8 cellular contexts compared by ENCODE assay signal in the genomic region with DNA sequence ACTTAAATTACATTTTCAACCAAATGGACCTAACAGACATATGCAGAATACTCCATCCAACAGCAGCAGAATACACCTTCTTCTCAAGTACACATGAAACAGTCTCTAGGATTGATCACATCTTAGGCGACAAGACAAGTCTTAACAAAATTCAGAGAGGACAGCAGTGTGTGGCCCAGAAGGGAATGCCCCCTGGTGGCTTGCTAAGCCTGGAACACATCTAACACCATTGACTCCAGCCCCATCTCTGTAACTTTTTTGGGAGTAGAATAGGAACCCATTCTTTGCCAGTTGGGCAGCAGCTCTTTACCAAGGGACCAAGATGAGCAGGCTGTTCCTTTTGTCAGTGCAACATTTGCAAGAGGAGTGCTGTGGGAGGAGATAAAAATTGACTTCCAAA.
DNase-seq lines count a peak whose midpoint lies in the region; ATAC-seq and TF ChIP-seq lines count a peak whose summit lies in the region.

No MANE protein-coding gene starts in this region.

- H3K4me3 Mint-ChIP-seq in CD4-positive, alpha-beta T cell: no peak overlapping the region

- no peaks in the 10 kb centered on the region for H3K27me3 ChIP-seq in CD4-positive, alpha-beta T cell (ENCODE audit: control insufficient read depth, insufficient read depth, low read length)
- H3K27me3 ChIP-seq in gastroesophageal sphincter: no peaks in the 10 kb centered on the region

- peak; percentile 81 for ATAC-seq in CD4-positive, alpha-beta T cell (ENCODE audit: poor library complexity)
- peak; percentile 94 for ATAC-seq in GM19351 (IDR thresholded peaks at IDR 0.05; ENCODE audit: unreplicated experiment)
- peak; percentile 34 for ATAC-seq in gastroesophageal sphincter
- no peak for ATAC-seq in HG02938 (IDR thresholded peaks at IDR 0.05; ENCODE audit: unreplicated experiment)

- H3K36me3 ChIP-seq in gastroesophageal sphincter: no peaks in the 10 kb centered on the region

- 40 to 63% methylated on average over 1 of the region's 1 CpG for WGBS in gastroesophageal sphincter (ENCODE audit: low coverage in 1 of 2), 2 donors

- DNase-seq in CD4-positive, alpha-beta T cell: peak; percentile 15 to 45 (median 32)
- DNase-seq in HT1080 (ENCODE audit: low read depth): peak; percentile 40
- peak; percentile 35 for DNase-seq in activated T-cell treated with anti-CD3 and anti-CD28 coated beads for 24 hours (ENCODE audit: low read depth)
- DNase-seq in smooth muscle cell of the brain vasculature (ENCODE audit: low read depth, low spot score): peak; percentile 1
- no peak for DNase-seq in GOT3 (lab: John Stamatoyannopoulos, UW)

- H3K4me1 ChIP-seq in gastroesophageal sphincter: peaks cover 0 to 6% (median 0%) of the 10 kb centered on the region in 3 donors

- no peaks in the 10 kb centered on the region for H3K36me3 Mint-ChIP-seq in CD4-positive, alpha-beta T cell (ENCODE audit: low read depth)

- TF ChIP-seq CTCF in CD4-positive, alpha-beta T cell (IDR thresholded peaks at IDR 0.05): peak; percentile 42
- TF ChIP-seq CTCF in gastroesophageal sphincter (IDR thresholded peaks at IDR 0.05): peak in 1 of 4 experiments; percentile 42

- no peak for TF ChIP-seq POLR2A in gastroesophageal sphincter (IDR thresholded peaks at IDR 0.05)

- CTCF ChIA-PET in CD4-positive, alpha-beta T cell (lab: Charles Lee): interaction anchor here (0.6 kb wide), 1 partner anchor 23 kb away, joined by 3 read pairs; no protein-coding TSS in a partner anchor

- H3K9me3 ChIP-seq in CD4-positive, alpha-beta T cell (ENCODE audit: control insufficient read depth, low read length): no peaks in the 10 kb centered on the region
- no peaks in the 10 kb centered on the region for H3K9me3 ChIP-seq in gastroesophageal sphincter

- H3K27ac Mint-ChIP-seq in CD4-positive, alpha-beta T cell: no peak overlapping the region

- intact Hi-C loops in CD4-positive, alpha-beta T cell (cut with DNase I, micrococcal nuclease): loop anchor here (1.0 kb wide), 3 partner anchors 216 to 251 kb away; a partner anchor contains a TSS

- H3K4me1 Mint-ChIP-seq in CD4-positive, alpha-beta T cell (ENCODE audit: low read depth): peaks cover 49% of the 10 kb centered on the region

- POLR2A ChIA-PET in CD4-positive, alpha-beta T cell (lab: Charles Lee): no interaction called here

- H3K27ac ChIP-seq in CD4-positive, alpha-beta T cell (ENCODE audit: low read depth, low read length): no peak overlapping the region
- H3K27ac ChIP-seq in gastroesophageal sphincter: no peak overlapping the region

- TF ChIP-seq EP300 in gastroesophageal sphincter (IDR thresholded peaks at IDR 0.05): no peak

- no peak overlapping the region for H3K4me3 ChIP-seq in gastroesophageal sphincter

- H3K27me3 Mint-ChIP-seq in CD4-positive, alpha-beta T cell: no peaks in the 10 kb centered on the region

- H3K9me3 Mint-ChIP-seq in CD4-positive, alpha-beta T cell: no peaks in the 10 kb centered on the region
